ENCODE assay signal across 8 cellular contexts in genomic region chr2:186485576-186485870, GRCh38. TPM values are rescaled to one million over a fixed set of nuclear protein-coding genes. Genes with fewer than 3 reads are reported as not detected.
DNase-seq lines count a peak whose midpoint lies in the region; ATAC-seq and TF ChIP-seq lines count a peak whose summit lies in the region.

No MANE protein-coding gene starts in this region.

- no peaks in the 10 kb centered on the region for H3K36me3 ChIP-seq in iPS DF 6.9 (ENCODE audit: control insufficient read depth, insufficient read depth, low read length)
- H3K36me3 ChIP-seq in subcutaneous abdominal adipose tissue (ENCODE audit: control insufficient read depth in 5 of 5, insufficient read depth in 5 of 5, low read length in 5 of 5), result peaks cover 0 to 3% (median 0%) of the 10 kb centered on the region in 5 donors

- no CpG with 5 or more reads among the region's 10 CpGs for WGBS in iPS DF 6.9 (ENCODE audit: insufficient coverage, insufficient read length)

- no peaks in the 10 kb centered on the region for H3K9me3 Mint-ChIP-seq in WTC11

- peak overlapping the region; percentile 99 for H3K4me3 Mint-ChIP-seq in WTC11

- ATAC-seq in WTC11 (no peak), GM21528 (IDR thresholded peaks at IDR 0.05; ENCODE audit: low FRiP score, unreplicated experiment) (no peak), HG03571 (IDR thresholded peaks at IDR 0.05; ENCODE audit: unreplicated experiment) (no peak)

- H3K36me3 Mint-ChIP-seq in WTC11, result no peaks in the 10 kb centered on the region

- no peak overlapping the region for H3K27ac ChIP-seq in iPS DF 6.9 (ENCODE audit: low read length)
- peak overlapping the region; percentile 96 for H3K27ac ChIP-seq in subcutaneous abdominal adipose tissue (ENCODE audit: low read depth, low read length)

- CTCF ChIA-PET in WTC11 (lab: Charles Lee), result interaction anchor here (1.0 to 1.3 kb wide), 2 partner anchors 25 to 747 kb away, joined by 3 to 5 read pairs; partner anchors contain the start of gene FSIP2

- peak overlapping the region; percentile 60 for H3K4me3 ChIP-seq in iPS DF 6.9 (ENCODE audit: low read length)
- H3K4me3 ChIP-seq in subcutaneous abdominal adipose tissue (ENCODE audit: low read depth in 1 of 5, low read length in 5 of 5), result peak overlapping the region; percentile 66 to 99 (median 92)

- DNase-seq in NOMO-1 treated with dmso at 0.1 percent for 144 hours (lab: John Stamatoyannopoulos, UW; ENCODE audit: unreplicated experiment) (peak; percentile 65), NOMO-1 (lab: John Stamatoyannopoulos, UW; ENCODE audit: unreplicated experiment in 2 of 2) (no peak), WTC11 (ENCODE audit: low spot score) (no peak), iPS DF 6.9 (ENCODE audit: low read depth, low spot score) (no peak)
- DNase-seq in effector CD4-positive, alpha-beta T cell, result no peak

- H3K27me3 ChIP-seq in iPS DF 6.9 (ENCODE audit: control insufficient read depth, insufficient read depth, low read length), result no peaks in the 10 kb centered on the region
- peaks cover 0 to 4% (median 0%) of the 10 kb centered on the region in 5 donors for H3K27me3 ChIP-seq in subcutaneous abdominal adipose tissue (ENCODE audit: control insufficient read depth in 5 of 5, insufficient read depth in 4 of 5, low read length in 5 of 5)

- POLR2A ChIA-PET in WTC11 (lab: Charles Lee), result interaction anchor here (0.7 to 2.4 kb wide), 5 partner anchors 25 to 1195 kb away, joined by 3 to 16 read pairs (median 3); partner anchors contain the start of genes FAM171B and ITGAV

- no peak for TF ChIP-seq CTCF in WTC11 (IDR thresholded peaks at IDR 0.05)

- H3K9me3 ChIP-seq in iPS DF 6.9 (ENCODE audit: control insufficient read depth, insufficient read depth, low read length) (no peaks in the 10 kb centered on the region), subcutaneous abdominal adipose tissue (ENCODE audit: control insufficient read depth in 5 of 5, low read length in 5 of 5) (peaks cover 0 to 3% (median 0%) of the 10 kb centered on the region in 5 donors)

- H3K4me1 Mint-ChIP-seq in WTC11, result peaks cover 39% of the 10 kb centered on the region

- H3K27me3 Mint-ChIP-seq in WTC11 (ENCODE audit: low read depth), result no peaks in the 10 kb centered on the region; the same call in 1 of the 2 replicates

- H3K4me1 ChIP-seq in iPS DF 6.9 (ENCODE audit: control insufficient read depth, insufficient read depth, low read length), result no peaks in the 10 kb centered on the region; the same call in 1 of the 2 replicates
- peaks cover 5 to 44% (median 34%) of the 10 kb centered on the region in 5 donors for H3K4me1 ChIP-seq in subcutaneous abdominal adipose tissue (ENCODE audit: control insufficient read depth in 5 of 5, insufficient read depth in 5 of 5, low read length in 5 of 5)

- H3K9ac ChIP-seq in subcutaneous abdominal adipose tissue (ENCODE audit: low read length in 5 of 5), result peak overlapping the region; percentile 95 to 99 (median 96)

- H3K27ac Mint-ChIP-seq in WTC11, result peak overlapping the region; percentile 99

TF ChIP-seq in WTC11, 78 proteins besides CTCF, POLR2A, EP300 and RAD21 (continues in another document):
- TF ChIP-seq NFATC4 (CRISPR knock-in tag; IDR thresholded peaks at IDR 0.05) (no peak), ZBTB43 (CRISPR knock-in tag; IDR thresholded peaks at IDR 0.05) (no peak), ELF4 (CRISPR knock-in tag; IDR thresholded peaks at IDR 0.05; ENCODE audit: low read depth) (no peak), OVOL2 (CRISPR knock-in tag; IDR thresholded peaks at IDR 0.05; ENCODE audit: borderline replicate concordance) (no peak), AR (CRISPR knock-in tag; IDR thresholded peaks at IDR 0.05) (no peak), FOXP1 (CRISPR knock-in tag; IDR thresholded peaks at IDR 0.05; ENCODE audit: borderline replicate concordance) (no peak), TP53 (CRISPR knock-in tag; IDR thresholded peaks at IDR 0.05) (no peak), NR2C2 (CRISPR knock-in tag; IDR thresholded peaks at IDR 0.05) (no peak), ZNF219 (CRISPR knock-in tag; IDR thresholded peaks at IDR 0.05; ENCODE audit: borderline replicate concordance) (no peak), ZNF532 (CRISPR knock-in tag; IDR thresholded peaks at IDR 0.05; ENCODE audit: borderline replicate concordance) (no peak), ATF3 (CRISPR knock-in tag; conservative IDR thresholded peaks at IDR 0.05) (no peak), E2F5 (CRISPR knock-in tag; IDR thresholded peaks at IDR 0.05) (no peak), PREB (CRISPR knock-in tag; IDR thresholded peaks at IDR 0.05; ENCODE audit: borderline replicate concordance) (no peak)

RNA-seq across cellular contexts. Expression of gene ZC3H15, which starts 0.5 kb away (rescaled TPM):
- total RNA-seq in WTC11 (2021), result 60.0 to 60.9 TPM (median 60.5 TPM) in 3 replicates
